Comparison of ENCODE assay signal across 18 cellular contexts in the genomic region with DNA sequence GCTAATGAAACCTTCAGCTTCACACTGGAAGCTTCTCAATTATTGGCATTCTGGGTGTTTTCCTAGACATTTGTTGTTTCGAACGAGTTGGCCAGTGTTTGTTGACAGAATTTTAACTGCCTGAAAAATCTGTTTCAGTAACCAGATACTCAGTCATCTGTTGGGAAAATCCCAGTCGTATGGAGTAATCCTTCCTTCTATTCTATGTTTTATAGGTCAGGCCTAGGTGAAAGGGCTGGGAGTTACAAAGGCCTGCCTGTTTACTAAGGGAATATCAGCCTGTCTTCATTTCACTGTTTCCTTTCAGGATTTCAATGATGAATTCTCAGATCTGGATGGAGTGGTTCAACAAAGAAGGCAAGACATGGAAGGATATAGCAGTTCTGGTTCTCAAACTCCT. TPM values are rescaled to one million over a fixed set of nuclear protein-coding genes. Genes with fewer than 3 reads are reported as not detected.
A peak's percentile ranks its signal among the peaks of the same experiment; 100 is the strongest.
DNase-seq lines count a peak whose midpoint lies in the region; ATAC-seq and TF ChIP-seq lines count a peak whose summit lies in the region.
"Had no signal": no experiment of that assay in that cellular context is flagged by ENCODE, and none has a peak within 500 bp of the region (broad histone marks: within the 10 kb centered on the region; RNA-seq: fewer than 3 reads in every experiment).

No MANE protein-coding gene starts in this region.

- H3K36me3 Mint-ChIP-seq in GM23338 (ENCODE audit: low read depth): peaks cover 37% of the 10 kb centered on the region

- no peak overlapping the region for H3K4me3 Mint-ChIP-seq in GM23338

- no peak overlapping the region for H3K27ac Mint-ChIP-seq in GM23338

- no peaks in the 10 kb centered on the region for H3K9me2 ChIP-seq in GM23338 (ENCODE audit: insufficient read depth)

- H3K4me3 ChIP-seq in epithelial cell of esophagus (ENCODE audit: low read length) (no peak overlapping the region), GM23338 (no peak overlapping the region)

- H3F3A ChIP-seq in GM23338 (replicated peaks; ENCODE audit: low read depth): no peaks in the 10 kb centered on the region

- ATAC-seq in sciatic nerve: peak; percentile 43
- ATAC-seq in GM23338: no peak
- ATAC-seq: esophagus mucosa had no signal

- no peaks in the 10 kb centered on the region for H3K27me3 Mint-ChIP-seq in GM23338 (ENCODE audit: insufficient read depth, low read depth, poor library complexity)

- H2AFZ ChIP-seq in GM23338: no peak overlapping the region
- H2AFZ ChIP-seq: parathyroid adenoma had no signal

- H3K9me3 Mint-ChIP-seq in GM23338: no peaks in the 10 kb centered on the region

- no peaks in the 10 kb centered on the region for H3K79me2 ChIP-seq in GM23338 (replicated peaks; ENCODE audit: insufficient read depth)
- H3K79me2 ChIP-seq: parathyroid adenoma had no signal

- no peak overlapping the region for H3K4me2 ChIP-seq in GM23338

- no peaks in the 10 kb centered on the region for H4K20me1 ChIP-seq in GM23338 (replicated peaks; ENCODE audit: insufficient read depth)

- H3K4me1 ChIP-seq in GM23338 (ENCODE audit: insufficient read depth): no peaks in the 10 kb centered on the region
- H3K4me1 ChIP-seq: parathyroid adenoma had no signal

- intact Hi-C loops in sciatic nerve (cut with DNase I): no loop called here

- DNase-seq in DMS 273 (lab: John Stamatoyannopoulos, UW; ENCODE audit: unreplicated experiment) (peak; percentile 54), NCI-H82 (lab: John Stamatoyannopoulos, UW) (peak; percentile 57), epithelial cell of esophagus (ENCODE audit: low read depth) (peak; percentile 36), sciatic nerve (ENCODE audit: low spot score) (no peak), KG1 (lab: John Stamatoyannopoulos, UW) (no peak), GM23338 (ENCODE audit: low spot score) (no peak), germinal center (ENCODE audit: low spot score) (no peak)
- DNase-seq in effector CD4-positive, alpha-beta T cell: no peak
- DNase-seq: activated naive CD4-positive, alpha-beta T cell; central memory CD4-positive, alpha-beta T cell; DMS79 treated with DMSO at 0.1 percent for 48 hours; mesendoderm; NCI-H1436 treated with DMSO at 0.1 percent for 48 hours; NCI-H526 treated with DMSO at 0.1 percent for 48 hours; Right ventricle myocardium superior; trophoblast cell had no signal

- no peaks in the 10 kb centered on the region for H3K4me1 Mint-ChIP-seq in GM23338

- H3K27ac ChIP-seq in GM23338 (ENCODE audit: low read depth): no peak overlapping the region
- H3K27ac ChIP-seq: parathyroid adenoma had no signal

- no peak for TF ChIP-seq CTCF in epithelial cell of esophagus (IDR thresholded peaks at IDR 0.05; ENCODE audit: insufficient read depth, low read depth, low read length, missing control alignments)
- no peak for TF ChIP-seq CTCF in GM23338 (conservative IDR thresholded peaks at IDR 0.05; ENCODE audit: low read depth in 2 of 2)

- H3K27me3 ChIP-seq in GM23338 (ENCODE audit: insufficient read depth): no peaks in the 10 kb centered on the region

- peaks cover 32% of the 10 kb centered on the region for H3K36me3 ChIP-seq in GM23338 (ENCODE audit: insufficient read depth)

TF ChIP-seq in GM23338, 12 proteins besides CTCF, POLR2A, EP300 and RAD21:
- TF ChIP-seq CREB1 (CRISPR knock-in tag; IDR thresholded peaks at IDR 0.05; ENCODE audit: low read depth) (no peak), EZH2 (IDR thresholded peaks at IDR 0.05; ENCODE audit: low read depth, unreplicated experiment) (no peak), NANOG (IDR thresholded peaks at IDR 0.05; ENCODE audit: borderline replicate concordance) (no peak), JUNB (IDR thresholded peaks at IDR 0.05; ENCODE audit: unreplicated experiment) (no peak), POLR2AphosphoS5 (IDR thresholded peaks at IDR 0.05; ENCODE audit: low read depth) (no peak), ZNF331 (CRISPR knock-in tag; IDR thresholded peaks at IDR 0.05; ENCODE audit: low read depth) (no peak)
- TF ChIP-seq, protein P1, sequence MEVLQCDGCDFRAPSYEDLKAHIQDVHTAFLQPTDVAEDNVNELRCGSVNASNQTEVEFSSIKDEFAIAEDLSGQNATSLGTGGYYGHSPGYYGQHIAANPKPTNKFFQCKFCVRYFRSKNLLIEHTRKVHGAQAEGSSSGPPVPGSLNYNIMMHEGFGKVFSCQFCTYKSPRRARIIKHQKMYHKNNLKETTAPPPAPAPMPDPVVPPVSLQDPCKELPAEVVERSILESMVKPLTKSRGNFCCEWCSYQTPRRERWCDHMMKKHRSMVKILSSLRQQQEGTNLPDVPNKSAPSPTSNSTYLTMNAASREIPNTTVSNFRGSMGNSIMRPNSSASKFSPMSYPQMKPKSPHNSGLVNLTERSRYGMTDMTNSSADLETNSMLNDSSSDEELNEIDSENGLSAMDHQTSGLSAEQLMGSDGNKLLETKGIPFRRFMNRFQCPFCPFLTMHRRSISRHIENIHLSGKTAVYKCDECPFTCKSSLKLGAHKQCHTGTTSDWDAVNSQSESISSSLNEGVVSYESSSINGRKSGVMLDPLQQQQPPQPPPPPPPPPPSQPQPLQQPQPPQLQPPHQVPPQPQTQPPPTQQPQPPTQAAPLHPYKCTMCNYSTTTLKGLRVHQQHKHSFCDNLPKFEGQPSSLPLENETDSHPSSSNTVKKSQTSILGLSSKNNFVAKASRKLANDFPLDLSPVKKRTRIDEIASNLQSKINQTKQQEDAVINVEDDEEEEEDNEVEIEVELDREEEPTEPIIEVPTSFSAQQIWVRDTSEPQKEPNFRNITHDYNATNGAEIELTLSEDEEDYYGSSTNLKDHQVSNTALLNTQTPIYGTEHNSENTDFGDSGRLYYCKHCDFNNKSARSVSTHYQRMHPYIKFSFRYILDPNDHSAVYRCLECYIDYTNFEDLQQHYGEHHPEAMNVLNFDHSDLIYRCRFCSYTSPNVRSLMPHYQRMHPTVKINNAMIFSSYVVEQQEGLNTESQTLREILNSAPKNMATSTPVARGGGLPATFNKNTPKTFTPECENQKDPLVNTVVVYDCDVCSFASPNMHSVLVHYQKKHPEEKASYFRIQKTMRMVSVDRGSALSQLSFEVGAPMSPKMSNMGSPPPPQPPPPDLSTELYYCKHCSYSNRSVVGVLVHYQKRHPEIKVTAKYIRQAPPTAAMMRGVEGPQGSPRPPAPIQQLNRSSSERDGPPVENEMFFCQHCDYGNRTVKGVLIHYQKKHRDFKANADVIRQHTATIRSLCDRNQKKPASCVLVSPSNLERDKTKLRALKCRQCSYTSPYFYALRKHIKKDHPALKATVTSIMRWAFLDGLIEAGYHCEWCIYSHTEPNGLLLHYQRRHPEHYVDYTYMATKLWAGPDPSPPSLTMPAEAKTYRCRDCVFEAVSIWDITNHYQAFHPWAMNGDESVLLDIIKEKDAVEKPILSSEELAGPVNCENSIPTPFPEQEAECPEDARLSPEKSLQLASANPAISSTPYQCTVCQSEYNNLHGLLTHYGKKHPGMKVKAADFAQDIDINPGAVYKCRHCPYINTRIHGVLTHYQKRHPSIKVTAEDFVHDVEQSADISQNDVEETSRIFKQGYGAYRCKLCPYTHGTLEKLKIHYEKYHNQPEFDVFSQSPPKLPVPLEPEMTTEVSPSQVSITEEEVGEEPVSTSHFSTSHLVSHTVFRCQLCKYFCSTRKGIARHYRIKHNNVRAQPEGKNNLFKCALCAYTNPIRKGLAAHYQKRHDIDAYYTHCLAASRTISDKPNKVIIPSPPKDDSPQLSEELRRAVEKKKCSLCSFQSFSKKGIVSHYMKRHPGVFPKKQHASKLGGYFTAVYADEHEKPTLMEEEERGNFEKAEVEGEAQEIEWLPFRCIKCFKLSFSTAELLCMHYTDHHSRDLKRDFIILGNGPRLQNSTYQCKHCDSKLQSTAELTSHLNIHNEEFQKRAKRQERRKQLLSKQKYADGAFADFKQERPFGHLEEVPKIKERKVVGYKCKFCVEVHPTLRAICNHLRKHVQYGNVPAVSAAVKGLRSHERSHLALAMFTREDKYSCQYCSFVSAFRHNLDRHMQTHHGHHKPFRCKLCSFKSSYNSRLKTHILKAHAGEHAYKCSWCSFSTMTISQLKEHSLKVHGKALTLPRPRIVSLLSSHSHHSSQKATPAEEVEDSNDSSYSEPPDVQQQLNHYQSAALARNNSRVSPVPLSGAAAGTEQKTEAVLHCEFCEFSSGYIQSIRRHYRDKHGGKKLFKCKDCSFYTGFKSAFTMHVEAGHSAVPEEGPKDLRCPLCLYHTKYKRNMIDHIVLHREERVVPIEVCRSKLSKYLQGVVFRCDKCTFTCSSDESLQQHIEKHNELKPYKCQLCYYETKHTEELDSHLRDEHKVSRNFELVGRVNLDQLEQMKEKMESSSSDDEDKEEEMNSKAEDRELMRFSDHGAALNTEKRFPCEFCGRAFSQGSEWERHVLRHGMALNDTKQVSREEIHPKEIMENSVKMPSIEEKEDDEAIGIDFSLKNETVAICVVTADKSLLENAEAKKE (CRISPR knock-in tag; IDR thresholded peaks at IDR 0.05): no peak
- TF ChIP-seq, protein P2, sequence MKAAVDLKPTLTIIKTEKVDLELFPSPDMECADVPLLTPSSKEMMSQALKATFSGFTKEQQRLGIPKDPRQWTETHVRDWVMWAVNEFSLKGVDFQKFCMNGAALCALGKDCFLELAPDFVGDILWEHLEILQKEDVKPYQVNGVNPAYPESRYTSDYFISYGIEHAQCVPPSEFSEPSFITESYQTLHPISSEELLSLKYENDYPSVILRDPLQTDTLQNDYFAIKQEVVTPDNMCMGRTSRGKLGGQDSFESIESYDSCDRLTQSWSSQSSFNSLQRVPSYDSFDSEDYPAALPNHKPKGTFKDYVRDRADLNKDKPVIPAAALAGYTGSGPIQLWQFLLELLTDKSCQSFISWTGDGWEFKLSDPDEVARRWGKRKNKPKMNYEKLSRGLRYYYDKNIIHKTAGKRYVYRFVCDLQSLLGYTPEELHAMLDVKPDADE (IDR thresholded peaks at IDR 0.05): no peak

RNA-seq across cellular contexts. Expression of a gene that starts 59.9 kb away (rescaled TPM):
- total RNA-seq in sciatic nerve: 42.3 TPM
- total RNA-seq in GM23338 (2014; rRNA removed; shearing (Covaris generic)): 14.9 and 16.9 TPM in 2 replicates
- 9.7 and 10.7 TPM in 2 replicates for polyA plus RNA-seq in GM23338 (2016; fragmentation: Nextera tagmentation; extraction: Ambion mirVana)

Comparison
In these comparisons a context has a peak if more than half of its experiments do, and no peak if none do; other contexts are left out.
1. DNase-seq: peak in DMS 273 (single experiment), NCI-H82 (single experiment) and epithelial cell of esophagus (single experiment); none in sciatic nerve (single experiment), KG1 (single experiment), GM23338 (single experiment), germinal center (single experiment) and effector CD4-positive, alpha-beta T cell (single experiment).